In genomic region chr2:240604939-240605716, GRCh38 we compare ENCODE assay signal across 1 cellular context.
TF ChIP-seq lines count a peak whose summit lies in the region.

No MANE protein-coding gene starts in this region.

TF ChIP-seq in HepG2, 621 proteins besides CTCF, POLR2A, EP300 and RAD21 (continued from another document and continues in another):
- TF ChIP-seq FOXP4 (CRISPR knock-in tag; IDR thresholded peaks at IDR 0.05) = 0 out of 2 replicates have a peak, but pooled peaks have one; percentile 26
- peak; percentile 48; the same call in 1 of the 2 replicates for TF ChIP-seq ZNF761 (CRISPR knock-in tag; conservative IDR thresholded peaks at IDR 0.05)
- TF ChIP-seq POLR2AphosphoS2 (IDR thresholded peaks at IDR 0.05; ENCODE audit: low read depth, low read length) = no peak
- TF ChIP-seq CAMTA2 (CRISPR knock-in tag; IDR thresholded peaks at IDR 0.05; ENCODE audit: borderline replicate concordance) = peak; percentile 65; the same call in 1 of the 2 replicates
- no peak for TF ChIP-seq CEBPZ (IDR thresholded peaks at IDR 0.05; ENCODE audit: low read length)
- peak; percentile 58; the same call in 1 of the 2 replicates for TF ChIP-seq MTA1 (CRISPR knock-in tag; IDR thresholded peaks at IDR 0.05; ENCODE audit: borderline replicate concordance)
- 0 out of 2 replicates have a peak, but pooled peaks have one; percentile 41 for TF ChIP-seq ZNF580 (CRISPR knock-in tag; IDR thresholded peaks at IDR 0.05; ENCODE audit: borderline replicate concordance, low read depth)
- peak; percentile 34; the same call in 1 of the 2 replicates for TF ChIP-seq GATAD2A (CRISPR knock-in tag; IDR thresholded peaks at IDR 0.05)
- peak; percentile 74 for TF ChIP-seq ZNF574 (CRISPR knock-in tag; IDR thresholded peaks at IDR 0.05)
- TF ChIP-seq ZNF556 (CRISPR knock-in tag; IDR thresholded peaks at IDR 0.05; ENCODE audit: borderline replicate concordance) = 0 out of 2 replicates have a peak, but pooled peaks have one; percentile 83
- TF ChIP-seq AFF4 (CRISPR knock-in tag; IDR thresholded peaks at IDR 0.05) = no peak
- peak; percentile 84; the same call in 1 of the 2 replicates for TF ChIP-seq ATF7-NPFF (CRISPR knock-in tag; IDR thresholded peaks at IDR 0.05; ENCODE audit: low read depth)
- TF ChIP-seq TBX2 (CRISPR knock-in tag; IDR thresholded peaks at IDR 0.05; ENCODE audit: borderline replicate concordance) = 0 out of 2 replicates have a peak, but pooled peaks have one; percentile 21
- TF ChIP-seq NFAT5 (CRISPR knock-in tag; IDR thresholded peaks at IDR 0.05) = no peak
- TF ChIP-seq RXRB (CRISPR knock-in tag; IDR thresholded peaks at IDR 0.05; ENCODE audit: borderline replicate concordance) = peak; percentile 51
- peak; percentile 83 for TF ChIP-seq ZZZ3 (CRISPR knock-in tag; IDR thresholded peaks at IDR 0.05; ENCODE audit: borderline replicate concordance)
- peak; percentile 81; the same call in 1 of the 2 replicates for TF ChIP-seq ZNF687 (CRISPR knock-in tag; IDR thresholded peaks at IDR 0.05)
- peak; percentile 47; the same call in 1 of the 2 replicates for TF ChIP-seq ZNF768 (CRISPR knock-in tag; IDR thresholded peaks at IDR 0.05)
- TF ChIP-seq ZFY (CRISPR knock-in tag; IDR thresholded peaks at IDR 0.05) = peak; percentile 58
- peak; percentile 55 for TF ChIP-seq ZNF230 (CRISPR knock-in tag; IDR thresholded peaks at IDR 0.05)
- TF ChIP-seq RBAK (CRISPR knock-in tag; IDR thresholded peaks at IDR 0.05) = no peak
- peak; percentile 73; the same call in 1 of the 2 replicates for TF ChIP-seq KDM5B (CRISPR knock-in tag; IDR thresholded peaks at IDR 0.05; ENCODE audit: borderline replicate concordance)
- TF ChIP-seq TEF (CRISPR knock-in tag; IDR thresholded peaks at IDR 0.05) = no peak
- peak; percentile 74; the same call in 1 of the 2 replicates for TF ChIP-seq NR1H2 (CRISPR knock-in tag; IDR thresholded peaks at IDR 0.05; ENCODE audit: borderline replicate concordance, low read depth)
- TF ChIP-seq PATZ1 (CRISPR knock-in tag; IDR thresholded peaks at IDR 0.05) = peak; percentile 68
